ENCODE assay signal across 8 cellular contexts in the genomic region with DNA sequence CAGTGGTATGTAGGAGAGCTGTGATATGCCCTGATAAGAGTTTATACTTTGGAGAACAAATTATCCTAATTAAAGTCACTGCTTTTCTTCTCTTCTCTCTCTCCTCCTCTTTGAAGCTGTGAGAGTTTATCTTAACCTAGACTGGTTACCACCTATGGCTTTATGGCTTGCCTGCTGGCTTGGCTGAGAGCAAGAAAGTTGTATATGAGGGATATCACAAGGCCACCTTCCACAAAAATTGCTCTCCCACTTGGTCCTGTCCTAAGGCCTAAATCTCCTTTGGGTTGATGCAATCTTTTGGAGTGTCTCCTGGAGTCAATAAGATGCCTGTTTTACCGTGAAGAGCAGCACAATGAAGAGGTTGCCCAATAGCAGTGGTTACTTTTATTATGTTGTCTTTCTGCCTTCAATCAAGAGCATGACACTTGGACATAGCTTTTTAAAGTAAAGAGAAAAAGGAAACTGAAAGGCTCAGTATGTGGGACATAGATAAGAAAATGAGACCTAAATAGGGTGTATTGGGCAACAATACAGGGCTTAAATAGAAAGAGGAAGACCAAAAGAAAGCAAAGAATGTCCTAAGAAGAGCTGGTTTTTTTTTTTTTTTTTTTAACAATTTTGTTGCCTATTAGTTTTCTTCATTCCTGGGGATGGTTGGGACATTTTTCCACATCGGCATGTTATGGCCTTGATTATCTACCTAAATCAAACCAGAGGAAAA. TPM values are rescaled to one million over a fixed set of nuclear protein-coding genes. Genes with fewer than 3 reads are reported as not detected.
DNase-seq lines count a peak whose midpoint lies in the region; ATAC-seq and TF ChIP-seq lines count a peak whose summit lies in the region.

No MANE protein-coding gene starts in this region.

- H3K4me1 ChIP-seq in Peyer's patch, result peaks cover 0 to 5% (median 0%) of the 10 kb centered on the region in 4 donors
- peaks cover 3% of the 10 kb centered on the region for H3K4me1 ChIP-seq in mesendoderm (ENCODE audit: control insufficient read depth, low read depth, low read length)

- H3K27me3 ChIP-seq in Peyer's patch (no peaks in the 10 kb centered on the region), mesendoderm (ENCODE audit: insufficient read depth, low read length, poor library complexity) (no peaks in the 10 kb centered on the region)

- H3K4me3 ChIP-seq in Peyer's patch (no peak overlapping the region), mesendoderm (ENCODE audit: low read length) (no peak overlapping the region)

- no peak overlapping the region for H3K56ac ChIP-seq in mesendoderm (ENCODE audit: low read length)

- H2AK5ac ChIP-seq in mesendoderm (ENCODE audit: low read length), result no peak overlapping the region

- H3K9me3 ChIP-seq in Peyer's patch, result no peaks in the 10 kb centered on the region

- no peak for TF ChIP-seq CTCF in Peyer's patch (IDR thresholded peaks at IDR 0.05)

- H4K8ac ChIP-seq in mesendoderm (ENCODE audit: low read depth, low read length), result no peak overlapping the region

- no peak overlapping the region for H3K18ac ChIP-seq in mesendoderm (ENCODE audit: low read length)

- peaks cover 9% of the 10 kb centered on the region for H3K27me3 Mint-ChIP-seq in activated T-cell treated with anti-CD3 and anti-CD28 coated beads, Interleukin-2, amount 50 U/mL, for 24 hours

- no peak overlapping the region for H4K5ac ChIP-seq in mesendoderm (ENCODE audit: low read length)

- H3K4me1 Mint-ChIP-seq in activated T-cell treated with anti-CD3 and anti-CD28 coated beads, Interleukin-2, amount 50 U/mL, for 24 hours (ENCODE audit: low read depth), result no peaks in the 10 kb centered on the region

- ATAC-seq in HG02678 (IDR thresholded peaks at IDR 0.05; ENCODE audit: unreplicated experiment) (peak; percentile 88), GM21515 (IDR thresholded peaks at IDR 0.05; ENCODE audit: unreplicated experiment) (no peak)

- no peaks in the 10 kb centered on the region for H3K79me2 ChIP-seq in mesendoderm (ENCODE audit: control insufficient read depth, insufficient read depth, low read length)

- H3K4me3 Mint-ChIP-seq in activated T-cell treated with anti-CD3 and anti-CD28 coated beads, Interleukin-2, amount 50 U/mL, for 24 hours, result no peak overlapping the region

- no peak overlapping the region for H3K27ac Mint-ChIP-seq in activated T-cell treated with anti-CD3 and anti-CD28 coated beads, Interleukin-2, amount 50 U/mL, for 24 hours

- no peaks in the 10 kb centered on the region for H3K79me1 ChIP-seq in mesendoderm (ENCODE audit: low read length)

- H3K9ac ChIP-seq in mesendoderm (ENCODE audit: low read length), result no peak overlapping the region

- no peaks in the 10 kb centered on the region for H3K36me3 Mint-ChIP-seq in activated T-cell treated with anti-CD3 and anti-CD28 coated beads, Interleukin-2, amount 50 U/mL, for 24 hours (ENCODE audit: low read depth)

- TF ChIP-seq POLR2A in Peyer's patch (IDR thresholded peaks at IDR 0.05), result no peak

- no peaks in the 10 kb centered on the region for H3K36me3 ChIP-seq in Peyer's patch
- H3K36me3 ChIP-seq in mesendoderm (ENCODE audit: control insufficient read depth, insufficient read depth, low read length), result no peaks in the 10 kb centered on the region

- H3K9me3 Mint-ChIP-seq in activated T-cell treated with anti-CD3 and anti-CD28 coated beads, Interleukin-2, amount 50 U/mL, for 24 hours, result no peaks in the 10 kb centered on the region

- H3K4me2 ChIP-seq in mesendoderm (ENCODE audit: low read length), result no peak overlapping the region

- no peak overlapping the region for H2BK5ac ChIP-seq in mesendoderm (ENCODE audit: low read length)

- H3K23ac ChIP-seq in mesendoderm (ENCODE audit: low read length), result no peak overlapping the region

- WGBS in mesendoderm (ENCODE audit: extremely low coverage, insufficient coverage, low lambda C conversion rate), result no CpG with 5 or more reads among the region's 2 CpGs

- H3K27ac ChIP-seq in Peyer's patch (peak overlapping the region; percentile 10 to 70 (median 44)), mesendoderm (ENCODE audit: low read depth, low read length) (no peak overlapping the region)

- H3K4ac ChIP-seq in mesendoderm (ENCODE audit: low read depth, low read length), result no peak overlapping the region

- H2BK15ac ChIP-seq in mesendoderm (replicated peaks; ENCODE audit: low read depth), result no peak overlapping the region

- DNase-seq in GF-D8 (lab: John Stamatoyannopoulos, UW) (peak; percentile 77), Peyer's patch (no peak), mesendoderm (peak; percentile 65), NCI-H345 treated with DMSO at 0.1 percent for 48 hours (lab: John Stamatoyannopoulos, UW; ENCODE audit: unreplicated experiment) (no peak)
- no peak for DNase-seq in activated naive CD4-positive, alpha-beta T cell treated with anti-CD3 and anti-CD28 coated beads, Interleukin-2, amount 50 U/mL, for 16 hours
- no peak for DNase-seq in activated T-cell treated with anti-CD3 and anti-CD28 coated beads, Interleukin-2, amount 50 U/mL, for 24 hours

- no peak overlapping the region for H2BK120ac ChIP-seq in mesendoderm (ENCODE audit: low read depth, low read length)

RNA-seq across cellular contexts. Expression of a gene that starts 9.2 kb away (rescaled TPM):
- 10 to 100 TPM in 1 of 4 donors, 1 to 10 TPM in 3; 2.3 to 14.9 (median 7.8) TPM for total RNA-seq in Peyer's patch
- 0.01 TPM for polyA plus RNA-seq in mesendoderm (2013, experiment 1 of 2)
- not detected for polyA plus RNA-seq in mesendoderm (2013, experiment 2 of 2)

Comparison
In these comparisons a context has a peak if more than half of its experiments do, and no peak if none do; other contexts are left out.
1. DNase-seq: peak in GF-D8 (single experiment) and mesendoderm (single experiment); none in Peyer's patch (0 of 3), NCI-H345 treated with DMSO at 0.1 percent for 48 hours (single experiment), activated naive CD4-positive, alpha-beta T cell treated with anti-CD3 and anti-CD28 coated beads, Interleukin-2, amount 50 U/mL, for 16 hours (single experiment) and activated T-cell treated with anti-CD3 and anti-CD28 coated beads, Interleukin-2, amount 50 U/mL, for 24 hours (single experiment).